In the genomic region with DNA sequence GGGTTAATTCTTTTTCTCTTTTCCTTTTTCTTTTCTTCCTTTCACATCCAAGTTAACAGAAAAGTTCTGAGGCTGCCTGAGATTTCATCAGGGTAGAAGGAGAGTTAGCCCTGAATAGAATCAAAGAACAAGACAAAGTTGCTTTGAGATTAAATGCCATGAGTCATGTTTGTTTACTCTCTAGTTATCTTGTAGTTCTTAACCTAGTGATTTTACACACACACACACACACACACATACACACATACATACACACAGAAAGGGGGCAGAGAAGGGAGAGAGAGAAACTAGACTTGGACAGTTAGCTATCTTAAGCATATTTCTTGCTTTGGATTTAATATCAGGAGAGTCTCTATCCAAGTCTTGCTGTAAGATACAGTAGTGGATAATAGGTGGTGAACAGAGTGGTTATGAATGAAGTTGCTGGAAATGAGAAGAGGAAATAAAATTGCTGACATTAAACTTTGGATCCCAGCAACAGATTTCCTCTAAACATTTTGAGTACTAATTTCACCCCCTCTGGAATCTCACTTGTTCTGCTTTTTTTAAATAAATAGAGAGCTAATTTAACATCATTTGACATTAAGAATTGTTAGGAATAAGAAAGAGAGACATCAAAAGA, we compare ENCODE assay signal across 15 cellular contexts. TPM values are rescaled to one million over a fixed set of nuclear protein-coding genes. Genes with fewer than 3 reads are reported as not detected.
DNase-seq lines count a peak whose midpoint lies in the region; ATAC-seq, FAIRE-seq and TF ChIP-seq lines count a peak whose summit lies in the region.
"Had no signal": no experiment of that assay in that cellular context is flagged by ENCODE, and none has a peak within 500 bp of the region (broad histone marks: within the 10 kb centered on the region; RNA-seq: fewer than 3 reads in every experiment).

No MANE protein-coding gene starts in this region.

- H2AFZ ChIP-seq in neuronal stem cell (ENCODE audit: low read length) = no peak overlapping the region

- no peak overlapping the region for H3K4me2 ChIP-seq in neuronal stem cell (ENCODE audit: insufficient read depth, low read length, poor library complexity, severe bottlenecking)
- H3K4me2 ChIP-seq: KMS-11 had no signal

- H3K14ac ChIP-seq in neuronal stem cell (ENCODE audit: low read length) = no peak overlapping the region

- peaks cover 0 to 11% of the 10 kb centered on the region in 2 donors for H3K4me1 ChIP-seq in right atrium auricular region
- peaks cover 0 to 1% of the 10 kb centered on the region in 2 donors for H3K4me1 ChIP-seq in neuronal stem cell (ENCODE audit: control insufficient read depth in 2 of 2, insufficient read depth in 1 of 2, low read depth in 1 of 2, low read length in 2 of 2)
- H3K4me1 ChIP-seq: foreskin keratinocyte had no signal

- H3K27ac ChIP-seq in right atrium auricular region (no peak overlapping the region), caudate nucleus (ENCODE audit: low read depth, low read length) (peak overlapping the region; percentile 70), neuronal stem cell (replicated peaks; ENCODE audit: low read length) (no peak overlapping the region)
- H3K27ac ChIP-seq: foreskin keratinocyte, HL-60, KMS-11 had no signal

- DNase-seq in Right ventricle myocardium superior (no peak), right atrium auricular region (ENCODE audit: low spot score) (no peak), caudate nucleus (lab: John Stamatoyannopoulos, UW) (no peak), medulla oblongata (ENCODE audit: extremely low spot score) (peak; percentile 51), neuronal stem cell (ENCODE audit: low spot score) (no peak), hypothalamus (lab: John Stamatoyannopoulos, UW) (no peak), RCC 7860 (ENCODE audit: low spot score) (no peak)
- DNase-seq: activated effector memory CD4-positive, alpha-beta T cell treated with Interleukin-2 at 50 U/mL for 16 hours; CD8-positive, alpha-beta memory T cell; foreskin keratinocyte; GDM1; NCI-H1105 treated with DMSO at 0.1 percent for 48 hours had no signal

- intact Hi-C loops in Right ventricle myocardium superior (cut with DNase I) = no loop called here

- H3K9me3 ChIP-seq in right atrium auricular region (no peaks in the 10 kb centered on the region), neuronal stem cell (replicated peaks in 1 of 2; ENCODE audit: control insufficient read depth in 2 of 2, insufficient read depth in 1 of 2, low read depth in 1 of 2, low read length in 2 of 2) (no peaks in the 10 kb centered on the region)

- H2BK120ac ChIP-seq in neuronal stem cell (ENCODE audit: low read depth, low read length) = no peak overlapping the region

- no peaks in the 10 kb centered on the region for H3K79me1 ChIP-seq in neuronal stem cell (ENCODE audit: low read depth, low read length)

- H3K36me3 ChIP-seq in right atrium auricular region (no peaks in the 10 kb centered on the region), neuronal stem cell (replicated peaks in 1 of 2; ENCODE audit: control insufficient read depth in 2 of 2, insufficient read depth in 2 of 2, low read length in 2 of 2) (no peaks in the 10 kb centered on the region)

- no peak overlapping the region for H3K4ac ChIP-seq in neuronal stem cell (ENCODE audit: low read length)

- H3K27me3 ChIP-seq in right atrium auricular region (no peaks in the 10 kb centered on the region), neuronal stem cell (ENCODE audit: control insufficient read depth in 3 of 3, insufficient read depth in 3 of 3, low read depth in 1 of 3, low read length in 3 of 3) (no peaks in the 10 kb centered on the region)
- H3K27me3 ChIP-seq: foreskin keratinocyte had no signal

- H2BK15ac ChIP-seq in neuronal stem cell (ENCODE audit: low read length) = no peak overlapping the region

- ATAC-seq in Right ventricle myocardium superior (ENCODE audit: poor library complexity) (peak; percentile 31), GM21825 (IDR thresholded peaks at IDR 0.05; ENCODE audit: unreplicated experiment) (no peak)
- ATAC-seq: foreskin keratinocyte had no signal

- no peak overlapping the region for H3K9ac ChIP-seq in neuronal stem cell (ENCODE audit: low read depth, low read length, poor library complexity)
- H3K9ac ChIP-seq: KMS-11 had no signal

- H2BK5ac ChIP-seq in neuronal stem cell (ENCODE audit: low read length) = no peak overlapping the region

- H2AK5ac ChIP-seq in neuronal stem cell (ENCODE audit: low read depth, low read length) = no peak overlapping the region

- H4K8ac ChIP-seq in neuronal stem cell (ENCODE audit: low read depth, low read length) = no peak overlapping the region

- no peak overlapping the region for H4K91ac ChIP-seq in neuronal stem cell (ENCODE audit: low read depth, low read length, poor library complexity)

- H3K4me3 ChIP-seq in right atrium auricular region (no peak overlapping the region), neuronal stem cell (ENCODE audit: low read length in 2 of 2) (no peak overlapping the region)

- H2BK12ac ChIP-seq in neuronal stem cell (ENCODE audit: low read length) = no peak overlapping the region

- H3K23ac ChIP-seq in neuronal stem cell (ENCODE audit: low read depth, low read length, poor library complexity) = no peak overlapping the region

- FAIRE-seq in RCC 7860 (lab: Jason Lieb, UNC) = no peak

- H3K18ac ChIP-seq in neuronal stem cell (ENCODE audit: low read length) = no peak overlapping the region

- no peak for TF ChIP-seq CTCF in right atrium auricular region (IDR thresholded peaks at IDR 0.05)

RNA-seq across cellular contexts. Expression of gene PLA2G4A, which starts 19.9 kb away (rescaled TPM):
- 2.1 TPM for total RNA-seq in Right ventricle myocardium superior
- total RNA-seq in right atrium auricular region = 1 to 10 TPM; 5.8 to 8.2 TPM
- 0.77 TPM for polyA plus RNA-seq in neuronal stem cell (2013, experiment 1 of 2)
- 0.86 TPM for polyA plus RNA-seq in neuronal stem cell (2013, experiment 2 of 2)
- polyA plus RNA-seq: CD8-positive, alpha-beta memory T cell had no signal
